In the genomic region with DNA sequence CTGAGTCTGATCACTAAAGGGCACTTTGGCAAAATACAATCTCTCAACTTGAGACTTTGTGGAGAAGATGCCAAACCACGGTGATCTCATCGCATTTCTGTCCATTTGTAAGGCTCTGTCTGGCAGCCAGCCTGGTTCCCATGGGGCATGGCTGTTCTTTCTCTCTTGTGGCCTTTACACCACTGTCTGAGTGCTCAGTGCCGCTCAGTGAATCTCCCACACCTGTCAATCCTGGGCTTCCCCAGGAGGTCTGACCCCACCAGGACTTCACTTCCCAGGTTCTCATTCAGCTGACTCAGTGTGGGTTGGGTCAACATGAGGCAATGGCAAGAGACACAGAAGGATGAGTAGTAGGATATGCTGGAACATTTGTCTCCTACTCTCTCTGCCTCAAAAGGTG, we compare ENCODE assay signal across 13 cellular contexts.
DNase-seq lines count a peak whose midpoint lies in the region; ATAC-seq and TF ChIP-seq lines count a peak whose summit lies in the region.
"Had no signal": no experiment of that assay in that cellular context is flagged by ENCODE, and none has a peak within 500 bp of the region (broad histone marks: within the 10 kb centered on the region; RNA-seq: fewer than 3 reads in every experiment).

No MANE protein-coding gene starts in this region.

- peak; percentile 73 to 77 for ATAC-seq in stimulated activated naive B cell treated with anti-CD40 and anti-IgM and Interleukin-4, amounts not matched to agents 10 μg/mL and 1 μg/mL and 100 μg/mL, for 72 hours (replicated peaks)
- no peak for ATAC-seq in HG02938 (IDR thresholded peaks at IDR 0.05; ENCODE audit: unreplicated experiment)

- no peaks in the 10 kb centered on the region for H3K9me3 ChIP-seq in fibroblast of lung (ENCODE audit: control insufficient read depth, insufficient read depth, low read depth, low read length)

- H3K36me3 Mint-ChIP-seq in activated CD4-positive, alpha-beta memory T cell treated with anti-CD3 and anti-CD28 coated beads for 36 hours = no peaks in the 10 kb centered on the region
- H3K36me3 Mint-ChIP-seq in activated CD4-positive, alpha-beta memory T cell treated with anti-CD3 and anti-CD28 coated beads, Interleukin-2, amount 10 ng/mL, durations not matched to agents 7 days and 5 days (ENCODE audit: low read depth) = peaks cover 2% of the 10 kb centered on the region
- H3K36me3 Mint-ChIP-seq in stimulated activated naive B cell treated with anti-CD40 and anti-IgM and Interleukin-4, amounts not matched to agents 10 μg/mL and 1 μg/mL and 100 μg/mL, for 72 hours = no peaks in the 10 kb centered on the region
- H3K36me3 Mint-ChIP-seq in activated T-helper 1 cell treated with anti-CD3 and anti-CD28 coated beads, Interleukin-12 subunit alpha, Interleukin-12 subunit beta, Interleukin-2, Interleukin-4 antibody, amounts not matched to agents 30 ng/mL and 10 ng/mL and 1 ng/mL, durations not matched to agents 14 hours and 24 hours and 36 hours (ENCODE audit: low read depth) = no peaks in the 10 kb centered on the region
- H3K36me3 Mint-ChIP-seq: brain, IgD-negative memory B cell had no signal

- TF ChIP-seq CTCF in RWPE1 (conservative IDR thresholded peaks at IDR 0.05; ENCODE audit: low read depth) (no peak), fibroblast of lung (conservative IDR thresholded peaks at IDR 0.05 in 1 of 2, IDR thresholded peaks at IDR 0.05 in 1 of 2; ENCODE audit: low read depth in 1 of 2, low read length in 2 of 2) (no peak)

- H3K4me3 ChIP-seq in fibroblast of lung (replicated peaks in 1 of 4; ENCODE audit: control extremely low read depth in 1 of 4, insufficient read depth in 1 of 4, low read depth in 3 of 4, low read length in 4 of 4) = no peak overlapping the region

- intact Hi-C loops in activated CD4-positive, alpha-beta memory T cell treated with anti-CD3 and anti-CD28 coated beads for 36 hours (cut with micrococcal nuclease) = no loop called here
- intact Hi-C loops in activated T-helper 1 cell treated with anti-CD3 and anti-CD28 coated beads, Interleukin-12 subunit alpha, Interleukin-12 subunit beta, Interleukin-2, Interleukin-4 antibody, amounts not matched to agents 30 ng/mL and 10 ng/mL and 1 ng/mL, durations not matched to agents 14 hours and 24 hours and 36 hours (cut with micrococcal nuclease) = no loop called here

- POLR2A ChIA-PET in activated CD4-positive, alpha-beta memory T cell treated with anti-CD3 and anti-CD28 coated beads for 36 hours (lab: Charles Lee) = no interaction called here
- POLR2A ChIA-PET in activated CD4-positive, alpha-beta memory T cell treated with anti-CD3 and anti-CD28 coated beads, Interleukin-2, amount 10 ng/mL, durations not matched to agents 7 days and 5 days (lab: Charles Lee) = no interaction called here
- POLR2A ChIA-PET in RWPE1 (lab: Yijun Ruan, JAX; ENCODE audit: low non-redundant PET) = no interaction called here

- no peaks in the 10 kb centered on the region for H3K36me3 ChIP-seq in fibroblast of lung (ENCODE audit: control insufficient read depth, insufficient read depth, low read length)

- H3K9ac ChIP-seq in fibroblast of lung (ENCODE audit: insufficient read depth, low read length) = no peak overlapping the region

- no peaks in the 10 kb centered on the region for H3K79me2 ChIP-seq in fibroblast of lung (ENCODE audit: control insufficient read depth, insufficient read depth, low read length)

- no peak overlapping the region for H3K27ac Mint-ChIP-seq in activated CD4-positive, alpha-beta memory T cell treated with anti-CD3 and anti-CD28 coated beads for 36 hours
- H3K27ac Mint-ChIP-seq in activated CD4-positive, alpha-beta memory T cell treated with anti-CD3 and anti-CD28 coated beads, Interleukin-2, amount 10 ng/mL, durations not matched to agents 7 days and 5 days = no peak overlapping the region
- no peak overlapping the region for H3K27ac Mint-ChIP-seq in stimulated activated naive B cell treated with anti-CD40 and anti-IgM and Interleukin-4, amounts not matched to agents 10 μg/mL and 1 μg/mL and 100 μg/mL, for 72 hours
- H3K27ac Mint-ChIP-seq in activated T-helper 1 cell treated with anti-CD3 and anti-CD28 coated beads, Interleukin-12 subunit alpha, Interleukin-12 subunit beta, Interleukin-2, Interleukin-4 antibody, amounts not matched to agents 30 ng/mL and 10 ng/mL and 1 ng/mL, durations not matched to agents 14 hours and 24 hours and 36 hours = no peak overlapping the region
- H3K27ac Mint-ChIP-seq: IgD-negative memory B cell had no signal

- H3K4me1 ChIP-seq in fibroblast of lung (ENCODE audit: control insufficient read depth, extremely low read depth, insufficient read depth, low read length) = peaks cover 5% of the 10 kb centered on the region

- no peaks in the 10 kb centered on the region for H3K9me3 Mint-ChIP-seq in activated CD4-positive, alpha-beta memory T cell treated with anti-CD3 and anti-CD28 coated beads for 36 hours
- peaks cover 2% of the 10 kb centered on the region for H3K9me3 Mint-ChIP-seq in activated CD4-positive, alpha-beta memory T cell treated with anti-CD3 and anti-CD28 coated beads, Interleukin-2, amount 10 ng/mL, durations not matched to agents 7 days and 5 days
- no peaks in the 10 kb centered on the region for H3K9me3 Mint-ChIP-seq in stimulated activated naive B cell treated with anti-CD40 and anti-IgM and Interleukin-4, amounts not matched to agents 10 μg/mL and 1 μg/mL and 100 μg/mL, for 72 hours
- no peaks in the 10 kb centered on the region for H3K9me3 Mint-ChIP-seq in activated T-helper 1 cell treated with anti-CD3 and anti-CD28 coated beads, Interleukin-12 subunit alpha, Interleukin-12 subunit beta, Interleukin-2, Interleukin-4 antibody, amounts not matched to agents 30 ng/mL and 10 ng/mL and 1 ng/mL, durations not matched to agents 14 hours and 24 hours and 36 hours
- H3K9me3 Mint-ChIP-seq: IgD-negative memory B cell had no signal

- DNase-seq in activated CD4-positive, alpha-beta memory T cell treated with anti-CD3 and anti-CD28 coated beads for 36 hours = peak; percentile 26
- no peak for DNase-seq in activated CD4-positive, alpha-beta memory T cell treated with anti-CD3 and anti-CD28 coated beads, Interleukin-2, amount 10 ng/mL, durations not matched to agents 7 days and 5 days
- peak; percentile 22 for DNase-seq in RWPE1 (ENCODE audit: low spot score)
- peak; percentile 91 to 94 for DNase-seq in fibroblast of lung (ENCODE audit: low read depth in 2 of 2)
- DNase-seq in stimulated activated naive B cell treated with anti-CD40 and anti-IgM and Interleukin-4, amounts not matched to agents 10 μg/mL and 1 μg/mL and 100 μg/mL, for 72 hours = peak; percentile 37
- DNase-seq in activated T-helper 1 cell treated with anti-CD3 and anti-CD28 coated beads, Interleukin-12 subunit alpha, Interleukin-12 subunit beta, Interleukin-2, Interleukin-4 antibody, amounts not matched to agents 30 ng/mL and 10 ng/mL and 1 ng/mL, durations not matched to agents 14 hours and 24 hours and 36 hours (ENCODE audit: low spot score) = no peak
- DNase-seq in NCI-H2029 treated with DMSO at 0.1 percent for 48 hours (lab: John Stamatoyannopoulos, UW) = no peak
- DNase-seq: AML-193, NCI-H82 had no signal

- H3K27ac ChIP-seq in RWPE1 (peak overlapping the region; percentile 48), fibroblast of lung (ENCODE audit: insufficient read depth, low read length) (no peak overlapping the region)
- H3K27ac ChIP-seq: VCaP had no signal

- H3K4me2 ChIP-seq in fibroblast of lung (ENCODE audit: extremely low read depth, insufficient read depth, low read length) = no peak overlapping the region

- H2AFZ ChIP-seq in fibroblast of lung (ENCODE audit: low read length) = no peak overlapping the region

- H3K27me3 Mint-ChIP-seq in activated CD4-positive, alpha-beta memory T cell treated with anti-CD3 and anti-CD28 coated beads for 36 hours = no peaks in the 10 kb centered on the region
- peaks cover 3% of the 10 kb centered on the region for H3K27me3 Mint-ChIP-seq in activated CD4-positive, alpha-beta memory T cell treated with anti-CD3 and anti-CD28 coated beads, Interleukin-2, amount 10 ng/mL, durations not matched to agents 7 days and 5 days
- H3K27me3 Mint-ChIP-seq in stimulated activated naive B cell treated with anti-CD40 and anti-IgM and Interleukin-4, amounts not matched to agents 10 μg/mL and 1 μg/mL and 100 μg/mL, for 72 hours = peaks cover 17 to 22% of the 10 kb centered on the region in 2 donors
- H3K27me3 Mint-ChIP-seq in activated T-helper 1 cell treated with anti-CD3 and anti-CD28 coated beads, Interleukin-12 subunit alpha, Interleukin-12 subunit beta, Interleukin-2, Interleukin-4 antibody, amounts not matched to agents 30 ng/mL and 10 ng/mL and 1 ng/mL, durations not matched to agents 14 hours and 24 hours and 36 hours (ENCODE audit: insufficient read depth) = peaks cover 3% of the 10 kb centered on the region

- H3K4me1 Mint-ChIP-seq in activated CD4-positive, alpha-beta memory T cell treated with anti-CD3 and anti-CD28 coated beads for 36 hours (ENCODE audit: low read depth) = peaks cover 17% of the 10 kb centered on the region
- H3K4me1 Mint-ChIP-seq in activated CD4-positive, alpha-beta memory T cell treated with anti-CD3 and anti-CD28 coated beads, Interleukin-2, amount 10 ng/mL, durations not matched to agents 7 days and 5 days = peaks cover 20% of the 10 kb centered on the region
- peaks cover 24 to 41% of the 10 kb centered on the region in 2 donors for H3K4me1 Mint-ChIP-seq in stimulated activated naive B cell treated with anti-CD40 and anti-IgM and Interleukin-4, amounts not matched to agents 10 μg/mL and 1 μg/mL and 100 μg/mL, for 72 hours
- peaks cover 9% of the 10 kb centered on the region for H3K4me1 Mint-ChIP-seq in activated T-helper 1 cell treated with anti-CD3 and anti-CD28 coated beads, Interleukin-12 subunit alpha, Interleukin-12 subunit beta, Interleukin-2, Interleukin-4 antibody, amounts not matched to agents 30 ng/mL and 10 ng/mL and 1 ng/mL, durations not matched to agents 14 hours and 24 hours and 36 hours (ENCODE audit: low read depth)

- H3K4me3 Mint-ChIP-seq in activated CD4-positive, alpha-beta memory T cell treated with anti-CD3 and anti-CD28 coated beads for 36 hours = no peak overlapping the region
- H3K4me3 Mint-ChIP-seq in activated CD4-positive, alpha-beta memory T cell treated with anti-CD3 and anti-CD28 coated beads, Interleukin-2, amount 10 ng/mL, durations not matched to agents 7 days and 5 days = no peak overlapping the region
- H3K4me3 Mint-ChIP-seq in stimulated activated naive B cell treated with anti-CD40 and anti-IgM and Interleukin-4, amounts not matched to agents 10 μg/mL and 1 μg/mL and 100 μg/mL, for 72 hours = no peak overlapping the region
- no peak overlapping the region for H3K4me3 Mint-ChIP-seq in activated T-helper 1 cell treated with anti-CD3 and anti-CD28 coated beads, Interleukin-12 subunit alpha, Interleukin-12 subunit beta, Interleukin-2, Interleukin-4 antibody, amounts not matched to agents 30 ng/mL and 10 ng/mL and 1 ng/mL, durations not matched to agents 14 hours and 24 hours and 36 hours
- H3K4me3 Mint-ChIP-seq: brain, IgD-negative memory B cell had no signal

- H4K20me1 ChIP-seq in fibroblast of lung (ENCODE audit: control insufficient read depth, extremely low read depth, insufficient read depth, low read length) = no peaks in the 10 kb centered on the region

- CTCF ChIA-PET in activated CD4-positive, alpha-beta memory T cell treated with anti-CD3 and anti-CD28 coated beads for 36 hours (lab: Charles Lee) = interaction anchor here (1.7 kb wide), 1 partner anchor 96 kb away, joined by 4 read pairs; no protein-coding TSS in a partner anchor
- CTCF ChIA-PET in activated CD4-positive, alpha-beta memory T cell treated with anti-CD3 and anti-CD28 coated beads, Interleukin-2, amount 10 ng/mL, durations not matched to agents 7 days and 5 days (lab: Charles Lee) = no interaction called here
- CTCF ChIA-PET in RWPE1 (lab: Yijun Ruan, JAX) = interaction anchor here (0.5 kb wide), 1 partner anchor 14 kb away, joined by 6 read pairs; no protein-coding TSS in a partner anchor

- no peaks in the 10 kb centered on the region for H3K27me3 ChIP-seq in fibroblast of lung (ENCODE audit: control insufficient read depth, insufficient read depth, low read length)

Comparison
In these comparisons a context has a peak if more than half of its experiments do, and no peak if none do; other contexts are left out.
1. DNase-seq: peak in activated CD4-positive, alpha-beta memory T cell treated with anti-CD3 and anti-CD28 coated beads for 36 hours (single experiment), RWPE1 (single experiment), fibroblast of lung (2 of 2) and stimulated activated naive B cell treated with anti-CD40 and anti-IgM and Interleukin-4, amounts not matched to agents 10 μg/mL and 1 μg/mL and 100 μg/mL, for 72 hours (single experiment); none in activated CD4-positive, alpha-beta memory T cell treated with anti-CD3 and anti-CD28 coated beads, Interleukin-2, amount 10 ng/mL, durations not matched to agents 7 days and 5 days (single experiment), activated T-helper 1 cell treated with anti-CD3 and anti-CD28 coated beads, Interleukin-12 subunit alpha, Interleukin-12 subunit beta, Interleukin-2, Interleukin-4 antibody, amounts not matched to agents 30 ng/mL and 10 ng/mL and 1 ng/mL, durations not matched to agents 14 hours and 24 hours and 36 hours (single experiment) and NCI-H2029 treated with DMSO at 0.1 percent for 48 hours (single experiment).